Comparison of ENCODE assay signal across 13 cellular contexts in genomic region chr3:169581633-169582032, GRCh38.
A peak's percentile ranks its signal among the peaks of the same experiment; 100 is the strongest.
DNase-seq lines count a peak whose midpoint lies in the region; ATAC-seq and TF ChIP-seq lines count a peak whose summit lies in the region.
"Had no signal": no experiment of that assay in that cellular context is flagged by ENCODE, and none has a peak within 500 bp of the region (broad histone marks: within the 10 kb centered on the region; RNA-seq: fewer than 3 reads in every experiment).

No MANE protein-coding gene starts in this region.

- H3K79me2 ChIP-seq in GM23338 (replicated peaks; ENCODE audit: insufficient read depth): no peaks in the 10 kb centered on the region
- H3K79me2 ChIP-seq in MM.1S (ENCODE audit: low read length): no peaks in the 10 kb centered on the region

- POLR2A ChIA-PET in RWPE1 (lab: Yijun Ruan, JAX; ENCODE audit: low non-redundant PET): no interaction called here

- TF ChIP-seq POLR2A in GM18505 (IDR thresholded peaks at IDR 0.05; ENCODE audit: borderline replicate concordance, extremely low read depth, insufficient read depth, insufficient read length): no peak

- H3K14ac ChIP-seq in mesenchymal stem cell (ENCODE audit: low read length in 2 of 2): no peak overlapping the region

- H3K4me2 ChIP-seq in GM23338 (no peak overlapping the region), mesenchymal stem cell (ENCODE audit: low read length, poor library complexity, severe bottlenecking) (no peak overlapping the region), MM.1S (ENCODE audit: low read depth, low read length) (no peak overlapping the region)

- H3K4me1 Mint-ChIP-seq in GM23338: peaks cover 15% of the 10 kb centered on the region

- no peak overlapping the region for H3K4me3 Mint-ChIP-seq in GM23338
- H3K4me3 Mint-ChIP-seq: activated T-cell treated with anti-CD3 and anti-CD28 coated beads, Interleukin-2, amount 50 U/mL, for 24 hours; WTC11 had no signal

- peaks cover 5% of the 10 kb centered on the region; the same call in 1 of the 2 replicates for H3K4me1 ChIP-seq in GM23338 (ENCODE audit: insufficient read depth)
- no peaks in the 10 kb centered on the region for H3K4me1 ChIP-seq in mesenchymal stem cell (ENCODE audit: control insufficient read depth, insufficient read depth, low read depth, low read length)
- H3K4me1 ChIP-seq in MM.1S (ENCODE audit: low read length): 0 out of 2 replicates have a peak, but pooled peaks cover 7% of the 10 kb centered on the region
- H3K4me1 ChIP-seq: SJSA1 had no signal

- CTCF ChIA-PET in RWPE1 (lab: Yijun Ruan, JAX): no interaction called here

- no peaks in the 10 kb centered on the region for H3K79me1 ChIP-seq in mesenchymal stem cell (replicated peaks; ENCODE audit: low read length, poor library complexity, severe bottlenecking)

- no peak overlapping the region for H2BK5ac ChIP-seq in mesenchymal stem cell (ENCODE audit: low read depth, low read length, poor library complexity, severe bottlenecking)

- no peak overlapping the region for H3K4ac ChIP-seq in mesenchymal stem cell (ENCODE audit: low read depth in 1 of 2, low read length in 2 of 2)

- no peak overlapping the region for H2BK15ac ChIP-seq in mesenchymal stem cell (ENCODE audit: low read depth, poor library complexity, severe bottlenecking)

- H2AK5ac ChIP-seq in mesenchymal stem cell (ENCODE audit: low read length, severe bottlenecking): no peak overlapping the region

- no peaks in the 10 kb centered on the region for H3K27me3 Mint-ChIP-seq in GM23338 (ENCODE audit: insufficient read depth, low read depth, poor library complexity)

- H2BK120ac ChIP-seq in mesenchymal stem cell (ENCODE audit: low read depth, low read length): no peak overlapping the region

- no peak overlapping the region for H3K27ac ChIP-seq in GM23338 (ENCODE audit: low read depth)
- no peak overlapping the region for H3K27ac ChIP-seq in RWPE1
- H3K27ac ChIP-seq in mesenchymal stem cell (ENCODE audit: low read length, poor library complexity, severe bottlenecking): no peak overlapping the region
- no peak overlapping the region for H3K27ac ChIP-seq in MM.1S (ENCODE audit: low read length)
- H3K27ac ChIP-seq: SJSA1 had no signal

- H3K36me3 Mint-ChIP-seq in GM23338 (ENCODE audit: low read depth): no peaks in the 10 kb centered on the region
- H3K36me3 Mint-ChIP-seq: WTC11 had no signal

- no peak overlapping the region for H2BK12ac ChIP-seq in mesenchymal stem cell (ENCODE audit: low read length in 2 of 2)

- H4K91ac ChIP-seq in mesenchymal stem cell (ENCODE audit: low read length): no peak overlapping the region

- no peak overlapping the region for H3K4me3 ChIP-seq in GM23338
- peak overlapping the region in 1 of 2 experiments; percentile 45 for H3K4me3 ChIP-seq in mesenchymal stem cell (ENCODE audit: insufficient read depth in 1 of 2, low read depth in 1 of 2, low read length in 2 of 2)
- no peak overlapping the region for H3K4me3 ChIP-seq in MM.1S (ENCODE audit: low read length)
- H3K4me3 ChIP-seq: SJSA1 had no signal

- H3F3A ChIP-seq in GM23338 (replicated peaks; ENCODE audit: low read depth): no peaks in the 10 kb centered on the region
- H3F3A ChIP-seq in MM.1S (ENCODE audit: insufficient read depth, low read length): no peaks in the 10 kb centered on the region

- TF ChIP-seq CTCF in GM23338 (conservative IDR thresholded peaks at IDR 0.05; ENCODE audit: low read depth in 2 of 2) (no peak), RWPE1 (conservative IDR thresholded peaks at IDR 0.05; ENCODE audit: low read depth) (no peak), MM.1S (IDR thresholded peaks at IDR 0.05; ENCODE audit: low read length) (no peak)

- no peak overlapping the region for H3K18ac ChIP-seq in mesenchymal stem cell (ENCODE audit: low read depth in 1 of 2, low read length in 2 of 2)

- H4K8ac ChIP-seq in mesenchymal stem cell (ENCODE audit: low read length): no peak overlapping the region

- DNase-seq in EL (peak; percentile 11), GM23338 (ENCODE audit: low spot score) (no peak), RWPE1 (ENCODE audit: low spot score) (peak; percentile 4), mesenchymal stem cell (no peak), MM.1S (no peak), foreskin melanocyte (no peak)
- no peak for DNase-seq in stimulated activated naive CD4-positive, alpha-beta T cell treated with Interleukin-2 at 50 U/mL for 16 hours (lab: John Stamatoyannopoulos, UW)
- DNase-seq: activated T-cell treated with anti-CD3 and anti-CD28 coated beads, Interleukin-2, amount 50 U/mL, for 24 hours; AML-193; NCI-H748 treated with DMSO at 0.1 percent for 48 hours had no signal

- no peak overlapping the region for H3K27ac Mint-ChIP-seq in GM23338
- H3K27ac Mint-ChIP-seq: activated T-cell treated with anti-CD3 and anti-CD28 coated beads, Interleukin-2, amount 50 U/mL, for 24 hours; WTC11 had no signal

- H3K36me3 ChIP-seq in GM23338 (ENCODE audit: insufficient read depth) (no peaks in the 10 kb centered on the region), mesenchymal stem cell (ENCODE audit: control insufficient read depth in 1 of 2, insufficient read depth in 2 of 2, low read depth in 1 of 2, low read length in 2 of 2) (no peaks in the 10 kb centered on the region), MM.1S (replicated peaks; ENCODE audit: insufficient read depth, low read length) (no peaks in the 10 kb centered on the region)
- H3K36me3 ChIP-seq: SJSA1 had no signal

- no peaks in the 10 kb centered on the region for H3K27me3 ChIP-seq in GM23338 (ENCODE audit: insufficient read depth)
- peaks cover 0 to 13% of the 10 kb centered on the region in 2 experiments for H3K27me3 ChIP-seq in mesenchymal stem cell (ENCODE audit: control insufficient read depth in 1 of 2, insufficient read depth in 1 of 2, low read length in 2 of 2)
- H3K27me3 ChIP-seq in MM.1S (replicated peaks; ENCODE audit: insufficient read depth, low read length): no peaks in the 10 kb centered on the region
- H3K27me3 ChIP-seq: SJSA1 had no signal

- no peaks in the 10 kb centered on the region for H3K9me3 ChIP-seq in mesenchymal stem cell (ENCODE audit: control insufficient read depth, low read length)
- no peaks in the 10 kb centered on the region for H3K9me3 ChIP-seq in MM.1S (replicated peaks; ENCODE audit: insufficient read depth, low read length)
- H3K9me3 ChIP-seq: SJSA1 had no signal

- 38% methylated on average over 3 of the region's 3 CpGs for WGBS in mesenchymal stem cell

- peak overlapping the region; percentile 31 for H3K9ac ChIP-seq in mesenchymal stem cell (ENCODE audit: low read length)
- H3K9ac ChIP-seq in MM.1S (ENCODE audit: low read length): no peak overlapping the region

- H2AFZ ChIP-seq in GM23338: peak overlapping the region; percentile 80; the same call in 1 of the 2 replicates
- no peak overlapping the region for H2AFZ ChIP-seq in mesenchymal stem cell (ENCODE audit: low read depth, low read length)
- H2AFZ ChIP-seq in MM.1S (ENCODE audit: low read length): no peak overlapping the region

- H4K20me1 ChIP-seq in GM23338 (replicated peaks; ENCODE audit: insufficient read depth): no peaks in the 10 kb centered on the region
- no peaks in the 10 kb centered on the region for H4K20me1 ChIP-seq in MM.1S (ENCODE audit: insufficient read depth, low read length)

- no peak overlapping the region for H3K23ac ChIP-seq in mesenchymal stem cell (ENCODE audit: low read length in 2 of 2)

- H3K9me2 ChIP-seq in GM23338 (ENCODE audit: insufficient read depth) (no peaks in the 10 kb centered on the region), MM.1S (replicated peaks; ENCODE audit: insufficient read depth, low read length) (no peaks in the 10 kb centered on the region)

- no peaks in the 10 kb centered on the region for H3K9me3 Mint-ChIP-seq in GM23338
- H3K9me3 Mint-ChIP-seq: activated T-cell treated with anti-CD3 and anti-CD28 coated beads, Interleukin-2, amount 50 U/mL, for 24 hours; WTC11 had no signal

- no peak for ATAC-seq in GM23338
- ATAC-seq in GM18505 (IDR thresholded peaks at IDR 0.05; ENCODE audit: unreplicated experiment): no peak
- ATAC-seq: WTC11 had no signal

TF ChIP-seq in GM23338, 12 proteins besides CTCF, POLR2A, EP300 and RAD21 (continues in another document):
- TF ChIP-seq ZNF331 (CRISPR knock-in tag; IDR thresholded peaks at IDR 0.05; ENCODE audit: low read depth) (no peak), POLR2AphosphoS5 (IDR thresholded peaks at IDR 0.05; ENCODE audit: low read depth) (no peak), EZH2 (IDR thresholded peaks at IDR 0.05; ENCODE audit: low read depth, unreplicated experiment) (no peak), STAT1 (IDR thresholded peaks at IDR 0.05; ENCODE audit: unreplicated experiment) (no peak), ZNF114 (CRISPR knock-in tag; IDR thresholded peaks at IDR 0.05) (no peak), JUNB (IDR thresholded peaks at IDR 0.05; ENCODE audit: unreplicated experiment) (no peak)
- TF ChIP-seq, protein P1, sequence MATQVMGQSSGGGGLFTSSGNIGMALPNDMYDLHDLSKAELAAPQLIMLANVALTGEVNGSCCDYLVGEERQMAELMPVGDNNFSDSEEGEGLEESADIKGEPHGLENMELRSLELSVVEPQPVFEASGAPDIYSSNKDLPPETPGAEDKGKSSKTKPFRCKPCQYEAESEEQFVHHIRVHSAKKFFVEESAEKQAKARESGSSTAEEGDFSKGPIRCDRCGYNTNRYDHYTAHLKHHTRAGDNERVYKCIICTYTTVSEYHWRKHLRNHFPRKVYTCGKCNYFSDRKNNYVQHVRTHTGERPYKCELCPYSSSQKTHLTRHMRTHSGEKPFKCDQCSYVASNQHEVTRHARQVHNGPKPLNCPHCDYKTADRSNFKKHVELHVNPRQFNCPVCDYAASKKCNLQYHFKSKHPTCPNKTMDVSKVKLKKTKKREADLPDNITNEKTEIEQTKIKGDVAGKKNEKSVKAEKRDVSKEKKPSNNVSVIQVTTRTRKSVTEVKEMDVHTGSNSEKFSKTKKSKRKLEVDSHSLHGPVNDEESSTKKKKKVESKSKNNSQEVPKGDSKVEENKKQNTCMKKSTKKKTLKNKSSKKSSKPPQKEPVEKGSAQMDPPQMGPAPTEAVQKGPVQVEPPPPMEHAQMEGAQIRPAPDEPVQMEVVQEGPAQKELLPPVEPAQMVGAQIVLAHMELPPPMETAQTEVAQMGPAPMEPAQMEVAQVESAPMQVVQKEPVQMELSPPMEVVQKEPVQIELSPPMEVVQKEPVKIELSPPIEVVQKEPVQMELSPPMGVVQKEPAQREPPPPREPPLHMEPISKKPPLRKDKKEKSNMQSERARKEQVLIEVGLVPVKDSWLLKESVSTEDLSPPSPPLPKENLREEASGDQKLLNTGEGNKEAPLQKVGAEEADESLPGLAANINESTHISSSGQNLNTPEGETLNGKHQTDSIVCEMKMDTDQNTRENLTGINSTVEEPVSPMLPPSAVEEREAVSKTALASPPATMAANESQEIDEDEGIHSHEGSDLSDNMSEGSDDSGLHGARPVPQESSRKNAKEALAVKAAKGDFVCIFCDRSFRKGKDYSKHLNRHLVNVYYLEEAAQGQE (IDR thresholded peaks at IDR 0.05; ENCODE audit: unreplicated experiment): no peak

Comparison
In these comparisons a context has a peak if more than half of its experiments do, and no peak if none do; other contexts are left out.
1. DNase-seq: peak in EL (single experiment) and RWPE1 (single experiment); none in GM23338 (single experiment), mesenchymal stem cell (single experiment), MM.1S (single experiment), foreskin melanocyte (single experiment) and stimulated activated naive CD4-positive, alpha-beta T cell treated with Interleukin-2 at 50 U/mL for 16 hours (single experiment).